ENCODE assay signal across 10 cellular contexts in the genomic region with DNA sequence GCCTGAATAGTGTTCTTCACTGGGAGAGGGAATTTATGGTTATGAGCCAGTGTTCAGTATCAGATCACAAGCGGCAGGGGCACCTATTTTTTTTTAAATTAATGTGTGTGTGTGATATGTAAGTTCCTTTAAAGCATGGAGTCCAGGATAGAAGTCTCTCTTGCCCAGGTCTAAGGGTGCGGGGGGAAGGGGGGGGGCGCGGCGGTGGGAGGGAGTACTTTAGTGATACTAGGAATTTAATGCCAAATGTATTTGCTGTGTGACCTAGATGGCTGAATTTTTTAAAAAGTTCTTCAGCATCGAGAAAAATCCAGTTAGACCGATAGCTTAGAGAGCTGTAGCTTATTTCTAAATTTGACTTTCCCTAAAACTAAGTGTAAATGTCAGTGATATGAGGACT. TPM values are rescaled to one million over a fixed set of nuclear protein-coding genes. Genes with fewer than 3 reads are reported as not detected.
DNase-seq lines count a peak whose midpoint lies in the region; ATAC-seq and TF ChIP-seq lines count a peak whose summit lies in the region.
"Had no signal": no experiment of that assay in that cellular context is flagged by ENCODE, and none has a peak within 500 bp of the region (broad histone marks: within the 10 kb centered on the region; RNA-seq: fewer than 3 reads in every experiment).

No MANE protein-coding gene starts in this region.

- no peak for TF ChIP-seq CTCF in CD8-positive, alpha-beta T cell (IDR thresholded peaks at IDR 0.05)
- no peak for TF ChIP-seq CTCF in neural cell (IDR thresholded peaks at IDR 0.05; ENCODE audit: poor library complexity, severe bottlenecking)

- no peaks in the 10 kb centered on the region for H3K9me2 ChIP-seq in neural cell (ENCODE audit: insufficient read depth, low read length)

- peak overlapping the region; percentile 1 for H3K4me2 ChIP-seq in neural cell (ENCODE audit: low read length)

- no peak for TF ChIP-seq EP300 in neural cell (conservative IDR thresholded peaks at IDR 0.05; ENCODE audit: poor library complexity, severe bottlenecking)

- peaks cover 12% of the 10 kb centered on the region for H3K4me1 ChIP-seq in CD8-positive, alpha-beta T cell (ENCODE audit: insufficient read depth, low read length)

- no peaks in the 10 kb centered on the region for H3K9me3 Mint-ChIP-seq in CD8-positive, alpha-beta T cell
- H3K9me3 Mint-ChIP-seq in IgD-negative memory B cell: no peaks in the 10 kb centered on the region

- H4K20me1 ChIP-seq in neural cell (ENCODE audit: insufficient read depth): no peaks in the 10 kb centered on the region

- peaks cover 39% of the 10 kb centered on the region for H3K27me3 Mint-ChIP-seq in CD8-positive, alpha-beta T cell (ENCODE audit: low read depth)
- H3K27me3 Mint-ChIP-seq in IgD-negative memory B cell: peaks cover 21% of the 10 kb centered on the region

- H3K27ac ChIP-seq in CD8-positive, alpha-beta T cell (ENCODE audit: low read depth, low read length): no peak overlapping the region
- peak overlapping the region; percentile 99 for H3K27ac ChIP-seq in epithelial cell of prostate
- peak overlapping the region; percentile 51 for H3K27ac ChIP-seq in neural cell (ENCODE audit: low read length)

- peaks cover 15% of the 10 kb centered on the region for H3K4me1 Mint-ChIP-seq in CD8-positive, alpha-beta T cell (ENCODE audit: low read depth)
- peaks cover 11 to 16% (median 14%) of the 10 kb centered on the region in 3 donors for H3K4me1 Mint-ChIP-seq in IgD-negative memory B cell

- no peak for ATAC-seq in CD8-positive, alpha-beta T cell

- intact Hi-C loops in CD8-positive, alpha-beta T cell (cut with DNase I, micrococcal nuclease): loop anchor here (2.0 kb wide), 2 partner anchors 138 to 498 kb away; partner anchors contain the start of gene TNPO1 (in 1 of the 2)

- no peak for DNase-seq in CD8-positive, alpha-beta T cell
- no peak for DNase-seq in epithelial cell of prostate (ENCODE audit: low read depth, low spot score)
- no peak for DNase-seq in NK-92 (lab: John Stamatoyannopoulos, UW; ENCODE audit: unreplicated experiment)
- no peak for DNase-seq in NCI-H2227 treated with DMSO at 0.1 percent for 48 hours (lab: John Stamatoyannopoulos, UW)
- DNase-seq in NCI-H748 (lab: John Stamatoyannopoulos, UW; ENCODE audit: unreplicated experiment): no peak
- no peak for DNase-seq in activated gamma-delta T cell (lab: John Stamatoyannopoulos, UW)
- DNase-seq: activated gamma-delta T cell treated with Interleukin-2 at 50 U/mL for 16 hours; effector memory CD4-positive, alpha-beta T cell had no signal

- H3K4me3 ChIP-seq in CD8-positive, alpha-beta T cell (ENCODE audit: low read depth, low read length): no peak overlapping the region
- H3K4me3 ChIP-seq in neural cell (ENCODE audit: low read length): peak overlapping the region; percentile 36

- H3K27me3 ChIP-seq in CD8-positive, alpha-beta T cell (ENCODE audit: insufficient read depth, low read length): peaks cover 9% of the 10 kb centered on the region
- no peaks in the 10 kb centered on the region for H3K27me3 ChIP-seq in neural cell (ENCODE audit: insufficient read depth, low read depth, low read length)

- peaks cover 28% of the 10 kb centered on the region for H3K79me2 ChIP-seq in neural cell (replicated peaks; ENCODE audit: insufficient read depth, low read length)

- peaks cover 8% of the 10 kb centered on the region for H3K36me3 Mint-ChIP-seq in CD8-positive, alpha-beta T cell
- no peaks in the 10 kb centered on the region for H3K36me3 Mint-ChIP-seq in IgD-negative memory B cell

- CTCF ChIA-PET in CD8-positive, alpha-beta T cell (lab: Charles Lee): interaction anchor here (0.6 kb wide), 1 partner anchor 30 kb away, joined by 3 read pairs; no protein-coding TSS in a partner anchor

- no peak overlapping the region for H3K9ac ChIP-seq in neural cell (ENCODE audit: low read length)

- TF ChIP-seq RAD21 in neural cell (conservative IDR thresholded peaks at IDR 0.05): no peak

- H3K9me3 ChIP-seq in CD8-positive, alpha-beta T cell (ENCODE audit: low read length): no peaks in the 10 kb centered on the region
- H3K9me3 ChIP-seq in neural cell (ENCODE audit: low read length): no peaks in the 10 kb centered on the region

- H2AFZ ChIP-seq in neural cell (ENCODE audit: low read depth, low read length): no peak overlapping the region

- no peak overlapping the region for H3K27ac Mint-ChIP-seq in CD8-positive, alpha-beta T cell
- no peak overlapping the region for H3K27ac Mint-ChIP-seq in IgD-negative memory B cell

- POLR2A ChIA-PET in CD8-positive, alpha-beta T cell (lab: Charles Lee): no interaction called here

- no peaks in the 10 kb centered on the region for H3K36me3 ChIP-seq in CD8-positive, alpha-beta T cell (ENCODE audit: insufficient read depth, low read length)
- H3K36me3 ChIP-seq in neural cell (ENCODE audit: insufficient read depth, low read length): no peaks in the 10 kb centered on the region

- peak overlapping the region; percentile 95 for H3K4me3 Mint-ChIP-seq in CD8-positive, alpha-beta T cell
- peak overlapping the region in 3 of 4 donors; percentile 91 to 98 (median 93) for H3K4me3 Mint-ChIP-seq in IgD-negative memory B cell

- no peaks in the 10 kb centered on the region for H3F3A ChIP-seq in neural cell (ENCODE audit: insufficient read depth, low read length, poor library complexity, severe bottlenecking)

TF ChIP-seq in neural cell, 6 proteins besides CTCF, POLR2A, EP300 and RAD21:
- TF ChIP-seq EZH2 (IDR thresholded peaks at IDR 0.05; ENCODE audit: borderline replicate concordance, insufficient read depth, low read length, poor library complexity, severe bottlenecking) (no peak), REST (IDR thresholded peaks at IDR 0.05; ENCODE audit: borderline replicate concordance) (no peak), POLR2AphosphoS5 (IDR thresholded peaks at IDR 0.05) (no peak), MXI1 (conservative IDR thresholded peaks at IDR 0.05; ENCODE audit: poor library complexity, severe bottlenecking) (no peak), TAF1 (IDR thresholded peaks at IDR 0.05; ENCODE audit: low read depth) (no peak), SMC3 (conservative IDR thresholded peaks at IDR 0.05; ENCODE audit: poor library complexity) (no peak)

RNA-seq across cellular contexts. Expression of gene FCHO2, which starts 1.5 kb away (rescaled TPM):
- total RNA-seq in CD8-positive, alpha-beta T cell: 1 to 10 TPM; 2.4 to 2.9 TPM
- polyA plus RNA-seq in IgD-negative memory B cell: 1.3 TPM
- 19.9 and 24.3 TPM in 2 replicates for polyA plus RNA-seq in neural cell
- 36.5 and 54.3 TPM in 2 replicates for polyA minus RNA-seq in neural cell
